8 cellular contexts compared by ENCODE assay signal in the genomic region with DNA sequence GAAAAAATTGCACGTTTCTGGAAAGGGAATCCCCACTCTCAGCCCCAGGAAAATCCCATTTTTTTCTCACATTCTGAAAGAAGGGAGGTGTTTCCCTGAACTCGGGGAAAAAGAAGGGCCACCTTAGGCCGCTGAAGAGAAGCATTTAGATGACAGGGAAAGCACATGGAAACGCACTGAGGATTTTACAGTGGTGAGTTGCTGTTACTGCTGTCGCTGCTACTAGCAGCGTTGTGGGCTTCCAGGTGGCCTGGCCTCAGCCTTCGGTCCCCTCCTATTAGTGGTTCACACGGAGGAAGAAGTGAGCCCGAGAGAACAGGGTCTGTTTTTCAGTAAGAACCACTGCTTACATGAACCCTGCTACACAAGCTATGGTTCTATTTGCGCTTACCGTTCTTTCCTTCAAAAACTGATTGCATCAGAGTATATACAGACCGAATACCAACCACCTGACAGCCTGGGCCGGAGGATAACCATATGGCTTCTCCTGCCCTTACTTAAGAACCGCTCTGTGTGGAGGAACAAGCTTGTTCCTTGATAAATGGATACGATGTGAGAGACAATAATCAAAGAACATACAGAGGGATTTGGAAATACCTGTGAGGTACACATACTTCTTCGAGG. TPM values are rescaled to one million over a fixed set of nuclear protein-coding genes. Genes with fewer than 3 reads are reported as not detected.
DNase-seq lines count a peak whose midpoint lies in the region; ATAC-seq and TF ChIP-seq lines count a peak whose summit lies in the region.

No MANE protein-coding gene starts in this region.

- H3K4me3 ChIP-seq in fibroblast of pulmonary artery (replicated peaks; ENCODE audit: low read depth, low read length) (peak overlapping the region; percentile 84), osteoblast (ENCODE audit: insufficient read depth, low read length) (peak overlapping the region; percentile 73)

- DNase-seq in NCI-H524 (lab: John Stamatoyannopoulos, UW) (peak; percentile 78 to 86), fibroblast of pulmonary artery (ENCODE audit: low read depth) (no peak), osteoblast (ENCODE audit: insufficient read length, low spot score, missing footprints) (peak; percentile 41), COLO829 (ENCODE audit: low spot score) (no peak)
- DNase-seq in activated CD8-positive, alpha-beta memory T cell treated with anti-CD3 and anti-CD28 coated beads for 24 hours: no peak

- no peak for TF ChIP-seq CTCF in fibroblast of pulmonary artery (IDR thresholded peaks at IDR 0.05; ENCODE audit: low read length, missing control alignments)
- peak; percentile 13 for TF ChIP-seq CTCF in osteoblast (IDR thresholded peaks at IDR 0.05; ENCODE audit: extremely low read depth, low read depth, low read length)

- peak overlapping the region; percentile 84 for H3K4me2 ChIP-seq in osteoblast (ENCODE audit: insufficient read depth, low read length)

- H3K36me3 ChIP-seq in osteoblast (ENCODE audit: insufficient read depth, low read length): no peaks in the 10 kb centered on the region

- ATAC-seq in GM18907 (IDR thresholded peaks at IDR 0.05; ENCODE audit: unreplicated experiment) (peak; percentile 67), GM19035 (IDR thresholded peaks at IDR 0.05; ENCODE audit: unreplicated experiment) (no peak), HG03045 (IDR thresholded peaks at IDR 0.05; ENCODE audit: unreplicated experiment) (no peak)

- peaks cover 12% of the 10 kb centered on the region for H3K4me1 ChIP-seq in osteoblast (ENCODE audit: insufficient read depth, low read length)

- H2AFZ ChIP-seq in osteoblast (ENCODE audit: low read length): peak overlapping the region; percentile 82

- H3K79me2 ChIP-seq in osteoblast (ENCODE audit: insufficient read depth, low read length): no peaks in the 10 kb centered on the region

- H4K20me1 ChIP-seq in osteoblast (ENCODE audit: insufficient read depth, low read length): no peaks in the 10 kb centered on the region

- H3K9me3 ChIP-seq in osteoblast (ENCODE audit: low read depth, low read length): no peaks in the 10 kb centered on the region

- no peaks in the 10 kb centered on the region for H3K27me3 ChIP-seq in osteoblast (ENCODE audit: insufficient read depth, low read length)

- no peak overlapping the region for H3K27ac ChIP-seq in osteoblast (ENCODE audit: low read depth, low read length)

RNA-seq across cellular contexts. Expression of gene KCNT2, which starts 1.0 kb away (rescaled TPM):
- 6.2 and 10.5 TPM in 2 replicates for total RNA-seq in osteoblast

RNA-seq across cellular contexts. Expression of gene CFH, which starts 42.6 kb away (rescaled TPM):
- 145 and 164 TPM in 2 replicates for total RNA-seq in osteoblast

Comparison
In these comparisons a context has a peak if more than half of its experiments do, and no peak if none do; other contexts are left out.
1. DNase-seq: peak in NCI-H524 (2 of 2) and osteoblast (single experiment); none in fibroblast of pulmonary artery (single experiment), activated CD8-positive, alpha-beta memory T cell treated with anti-CD3 and anti-CD28 coated beads for 24 hours (single experiment) and COLO829 (single experiment).